ENCODE assay signal across 1 cellular context in genomic region chr5:178642351-178642909, GRCh38.
TF ChIP-seq lines count a peak whose summit lies in the region.

No MANE protein-coding gene starts in this region.

TF ChIP-seq in SK-N-SH, 30 proteins besides CTCF, POLR2A, EP300 and RAD21 (continued from another document):
- TF ChIP-seq USF2 (IDR thresholded peaks at IDR 0.05; ENCODE audit: borderline replicate concordance, low read depth, low read length) (no peak), MAX (IDR thresholded peaks at IDR 0.05; ENCODE audit: low read depth) (no peak), CHD2 (IDR thresholded peaks at IDR 0.05; ENCODE audit: low read length, partially characterized antibody) (no peak), GABPA (IDR thresholded peaks at IDR 0.05; ENCODE audit: low read depth) (no peak), POLR2AphosphoS5 (IDR thresholded peaks at IDR 0.05; ENCODE audit: low read depth, low read length) (no peak), PBX3 (IDR thresholded peaks at IDR 0.05) (no peak), FOXJ3 (CRISPR knock-in tag; IDR thresholded peaks at IDR 0.05) (no peak), MXI1 (IDR thresholded peaks at IDR 0.05; ENCODE audit: low read depth, low read length) (no peak), NFIC (IDR thresholded peaks at IDR 0.05; ENCODE audit: borderline replicate concordance) (no peak)
- TF ChIP-seq, protein P1, sequence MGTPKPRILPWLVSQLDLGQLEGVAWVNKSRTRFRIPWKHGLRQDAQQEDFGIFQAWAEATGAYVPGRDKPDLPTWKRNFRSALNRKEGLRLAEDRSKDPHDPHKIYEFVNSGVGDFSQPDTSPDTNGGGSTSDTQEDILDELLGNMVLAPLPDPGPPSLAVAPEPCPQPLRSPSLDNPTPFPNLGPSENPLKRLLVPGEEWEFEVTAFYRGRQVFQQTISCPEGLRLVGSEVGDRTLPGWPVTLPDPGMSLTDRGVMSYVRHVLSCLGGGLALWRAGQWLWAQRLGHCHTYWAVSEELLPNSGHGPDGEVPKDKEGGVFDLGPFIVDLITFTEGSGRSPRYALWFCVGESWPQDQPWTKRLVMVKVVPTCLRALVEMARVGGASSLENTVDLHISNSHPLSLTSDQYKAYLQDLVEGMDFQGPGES (IDR thresholded peaks at IDR 0.05; ENCODE audit: low read depth, low read length) = no peak
